In the genomic region with DNA sequence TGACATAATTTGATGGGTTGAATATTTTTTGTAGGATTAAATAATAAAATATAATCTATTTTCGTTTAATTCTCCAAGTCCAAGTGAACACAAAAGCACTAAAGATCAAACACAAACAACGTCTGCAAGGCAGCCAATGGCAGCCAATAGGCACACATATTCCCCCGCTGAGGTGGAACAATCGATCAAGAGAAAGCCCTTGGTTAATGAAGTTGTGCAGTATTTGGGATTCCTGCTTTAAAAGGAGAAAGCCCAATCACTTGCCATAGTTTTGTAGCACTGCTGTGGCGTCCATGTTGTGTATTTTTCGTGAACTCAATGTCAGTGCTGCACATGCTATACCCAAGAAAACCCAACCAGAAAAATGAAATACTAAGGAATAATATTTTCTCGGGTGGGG, we compare ENCODE assay signal across 8 cellular contexts. TPM values are rescaled to one million over a fixed set of nuclear protein-coding genes. Genes with fewer than 3 reads are reported as not detected.
DNase-seq lines count a peak whose midpoint lies in the region; ATAC-seq and TF ChIP-seq lines count a peak whose summit lies in the region.

No MANE protein-coding gene starts in this region.

- H3F3A ChIP-seq in DOHH2 (ENCODE audit: control insufficient read depth, insufficient read depth): no peaks in the 10 kb centered on the region

- H3K36me3 ChIP-seq in DOHH2 (ENCODE audit: control insufficient read depth, low read length) (peaks cover 5% of the 10 kb centered on the region; the same call in 1 of the 2 replicates), neuronal stem cell (replicated peaks in 1 of 2; ENCODE audit: control insufficient read depth in 2 of 2, insufficient read depth in 2 of 2, low read length in 2 of 2) (peaks cover 0 to 10% of the 10 kb centered on the region in 2 donors), left lung (no peaks in the 10 kb centered on the region)

- CTCF ChIA-PET in MCF 10A (lab: Yijun Ruan, JAX): interaction anchor here (0.6 to 2.9 kb wide), 3 partner anchors 95 to 393 kb away, joined by 3 to 20 read pairs (median 6); no protein-coding TSS in a partner anchor

- in situ Hi-C loops in GM13977 (cut with MboI; ENCODE audit: low pct_unique_long_range_greater_than_20kb, low sequenced_read_pairs, unreplicated experiment): no loop called here

- H4K91ac ChIP-seq in neuronal stem cell (ENCODE audit: low read depth, low read length, poor library complexity): no peak overlapping the region

- TF ChIP-seq CTCF in DOHH2 (IDR thresholded peaks at IDR 0.05; ENCODE audit: low read depth, low read length, poor library complexity, severe bottlenecking): no peak
- no peak for TF ChIP-seq CTCF in MCF 10A (IDR thresholded peaks at IDR 0.05; ENCODE audit: unreplicated experiment)
- no peak for TF ChIP-seq CTCF in left lung (IDR thresholded peaks at IDR 0.05)
- no peak for TF ChIP-seq CTCF in GM13977 (IDR thresholded peaks at IDR 0.05; ENCODE audit: extremely low read depth, insufficient read depth, missing control alignments)

- H3K27me3 Mint-ChIP-seq in MCF 10A (ENCODE audit: insufficient read depth, unreplicated experiment): no peaks in the 10 kb centered on the region

- H3K4me1 ChIP-seq in DOHH2 (ENCODE audit: control insufficient read depth, low read length): peaks cover 32% of the 10 kb centered on the region
- H3K4me1 ChIP-seq in neuronal stem cell (ENCODE audit: control insufficient read depth in 2 of 2, insufficient read depth in 1 of 2, low read depth in 1 of 2, low read length in 2 of 2): peaks cover 2% of the 10 kb centered on the region in 2 donors
- H3K4me1 ChIP-seq in left lung: peaks cover 0 to 44% of the 10 kb centered on the region in 2 donors

- intact Hi-C loops in MCF 10A (cut with micrococcal nuclease) (loop anchor here (2.0 kb wide), 2 partner anchors 21 to 71 kb away; no protein-coding TSS in a partner anchor), left lung (cut with DNase I) (loop anchor here in 1 of 2 donors (10.0 kb wide), 1 partner anchor 79 kb away; no protein-coding TSS in a partner anchor)

- H3K27ac Mint-ChIP-seq in MCF 10A (ENCODE audit: low read depth, unreplicated experiment): no peak overlapping the region

- H2BK15ac ChIP-seq in neuronal stem cell (ENCODE audit: low read length): no peak overlapping the region

- no peak overlapping the region for H2AK5ac ChIP-seq in neuronal stem cell (ENCODE audit: low read depth, low read length)

- no peak overlapping the region for H3K27ac ChIP-seq in DOHH2 (ENCODE audit: low read depth, low read length)
- H3K27ac ChIP-seq in neuronal stem cell (replicated peaks; ENCODE audit: low read length): no peak overlapping the region
- H3K27ac ChIP-seq in left lung: peak overlapping the region in 1 of 2 donors; percentile 95

- H2AFZ ChIP-seq in neuronal stem cell (ENCODE audit: low read length): peak overlapping the region; percentile 93

- H3K4me2 ChIP-seq in DOHH2 (ENCODE audit: low read length) (peak overlapping the region; percentile 91), neuronal stem cell (ENCODE audit: insufficient read depth, low read length, poor library complexity, severe bottlenecking) (no peak overlapping the region)

- H3K4me1 Mint-ChIP-seq in MCF 10A (ENCODE audit: insufficient read depth, unreplicated experiment): peaks cover 14% of the 10 kb centered on the region

- H3K79me2 ChIP-seq in DOHH2 (ENCODE audit: control insufficient read depth, low read length): peaks cover 36% of the 10 kb centered on the region

- H3K4ac ChIP-seq in neuronal stem cell (ENCODE audit: low read length): no peak overlapping the region

- no peaks in the 10 kb centered on the region for H3K9me3 Mint-ChIP-seq in MCF 10A (ENCODE audit: unreplicated experiment)

- ATAC-seq in left lung: no peak

- no peak overlapping the region for H4K8ac ChIP-seq in neuronal stem cell (ENCODE audit: low read depth, low read length)

- no peak overlapping the region for H2BK12ac ChIP-seq in neuronal stem cell (ENCODE audit: low read length)

- no CpG with 5 or more reads among the region's 7 CpGs for WGBS in neuronal stem cell (ENCODE audit: extremely low coverage in 2 of 2, insufficient read length in 2 of 2, insufficient replicate concordance in 1 of 2), 2 donors

- no peaks in the 10 kb centered on the region for H3K9me2 ChIP-seq in DOHH2 (replicated peaks; ENCODE audit: control insufficient read depth, low read length)

- H3K4me3 Mint-ChIP-seq in MCF 10A (ENCODE audit: unreplicated experiment): peak overlapping the region; percentile 89

- H3K18ac ChIP-seq in neuronal stem cell (ENCODE audit: low read length): no peak overlapping the region

- no peaks in the 10 kb centered on the region for H4K20me1 ChIP-seq in DOHH2 (ENCODE audit: control insufficient read depth, insufficient read depth, low read depth, low read length)

- H3K14ac ChIP-seq in neuronal stem cell (ENCODE audit: low read length): no peak overlapping the region

- DNase-seq in NCI-H1092 (lab: John Stamatoyannopoulos, UW) (peak; percentile 7), MCF 10A (ENCODE audit: unreplicated experiment) (no peak), neuronal stem cell (ENCODE audit: low spot score) (no peak), left lung (no peak), GM13977 (ENCODE audit: low spot score) (no peak), NCI-H1930 (lab: John Stamatoyannopoulos, UW) (no peak)
- DNase-seq in stimulated activated CD4-positive, alpha-beta T cell treated with anti-CD3 and anti-CD28 coated beads, Interleukin-1b, Interleukin-23, amount 100 ng/mL, for 48 hours: no peak

- H3K9me3 ChIP-seq in DOHH2 (ENCODE audit: control insufficient read depth, insufficient read depth, low read length) (no peaks in the 10 kb centered on the region), neuronal stem cell (replicated peaks in 1 of 2; ENCODE audit: control insufficient read depth in 2 of 2, insufficient read depth in 1 of 2, low read depth in 1 of 2, low read length in 2 of 2) (no peaks in the 10 kb centered on the region), left lung (no peaks in the 10 kb centered on the region)

- peaks cover 25% of the 10 kb centered on the region for H3K36me3 Mint-ChIP-seq in MCF 10A (ENCODE audit: insufficient read depth, unreplicated experiment)

- H3K4me3 ChIP-seq in DOHH2 (ENCODE audit: low read length) (peak overlapping the region; percentile 89), neuronal stem cell (ENCODE audit: low read length in 2 of 2) (peak overlapping the region in 1 of 2 donors; percentile 63), left lung (peak overlapping the region in 1 of 2 donors; percentile 67)

- no peaks in the 10 kb centered on the region for H3K79me1 ChIP-seq in neuronal stem cell (ENCODE audit: low read depth, low read length)

- no peak overlapping the region for H3K9ac ChIP-seq in neuronal stem cell (ENCODE audit: low read depth, low read length, poor library complexity)

- H2BK120ac ChIP-seq in neuronal stem cell (ENCODE audit: low read depth, low read length): no peak overlapping the region

- TSS peak; percentile 51 for BruUV-seq in MCF 10A (replicated peaks; lab: Mats Ljungman, UMichigan)

- POLR2A ChIA-PET in MCF 10A (lab: Yijun Ruan, JAX): interaction anchor here (0.6 to 6.6 kb wide), 14 partner anchors 10 to 1867 kb away, joined by 3 to 63 read pairs (median 5); a partner anchor contains a TSS

- no peak overlapping the region for H2BK5ac ChIP-seq in neuronal stem cell (ENCODE audit: low read length)

- H3K27me3 ChIP-seq in DOHH2 (ENCODE audit: control insufficient read depth, low read length) (no peaks in the 10 kb centered on the region), neuronal stem cell (ENCODE audit: control insufficient read depth in 3 of 3, insufficient read depth in 3 of 3, low read depth in 1 of 3, low read length in 3 of 3) (peaks cover 0 to 21% (median 0%) of the 10 kb centered on the region in 3 experiments), left lung (no peaks in the 10 kb centered on the region)

- H3K23ac ChIP-seq in neuronal stem cell (ENCODE audit: low read depth, low read length, poor library complexity): no peak overlapping the region

RNA-seq across cellular contexts. Expression of a gene that starts 1.5 kb away (rescaled TPM):
- total RNA-seq in MCF 10A (2022) (71.4 and 96.4 TPM in 2 replicates), left lung (100 to 1,000 TPM in 1 of 2 donors, 10 to 100 TPM in 1; 82.3 to 122 TPM)
- polyA plus RNA-seq in neuronal stem cell (2013, experiment 1 of 2): 17.7 TPM
- 17.1 TPM for polyA plus RNA-seq in neuronal stem cell (2013, experiment 2 of 2)
